ENCODE assay signal across 18 cellular contexts in the genomic region with DNA sequence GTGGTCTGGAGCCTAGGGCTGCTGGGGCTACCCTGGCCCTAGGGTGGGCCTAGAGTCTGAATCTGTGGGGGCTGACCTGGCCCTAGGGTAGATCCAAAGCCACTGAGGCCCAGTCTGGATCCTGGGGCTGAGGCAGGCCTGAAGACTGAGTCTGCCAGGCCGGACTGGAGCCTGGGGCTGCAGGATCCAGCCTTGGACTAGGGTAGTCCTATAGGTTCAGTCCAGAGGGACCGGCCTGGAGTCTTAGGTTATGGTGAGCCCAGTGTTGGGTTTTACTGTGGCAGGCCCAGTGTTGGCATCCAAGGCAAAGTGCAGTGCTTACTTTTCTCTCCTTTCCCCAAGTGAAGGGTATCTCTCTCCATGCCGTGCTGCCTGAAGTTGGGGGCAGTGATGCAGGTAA.
"Had no signal": no experiment of that assay in that cellular context is flagged by ENCODE, and none has a peak within 500 bp of the region (broad histone marks: within the 10 kb centered on the region; RNA-seq: fewer than 3 reads in every experiment).

No MANE protein-coding gene starts in this region.

- H3K4me3 ChIP-seq: coronary artery, dorsolateral prefrontal cortex, esophagus squamous epithelium, gastrocnemius medialis, heart left ventricle, left lung, lower lobe of right lung, mucosa of descending colon had no signal

- H3K36me3 ChIP-seq: esophagus squamous epithelium, gastrocnemius medialis, heart left ventricle, left lung, lower lobe of right lung had no signal

- H3K27ac ChIP-seq: coronary artery, dorsolateral prefrontal cortex, esophagus squamous epithelium, gastrocnemius medialis, heart left ventricle, left lung, lower lobe of right lung had no signal

- H3K4me1 ChIP-seq: esophagus squamous epithelium, gastrocnemius medialis, heart left ventricle, left lung, lower lobe of right lung had no signal

- DNase-seq: dermis blood vessel endothelial cell; dorsolateral prefrontal cortex; effector CD4-positive, alpha-beta T cell; effector memory CD4-positive, alpha-beta T cell; esophagus squamous epithelium; foreskin fibroblast; foreskin melanocyte; gastrocnemius medialis; heart left ventricle; hippocampal formation; left cardiac atrium; left lung; left ventricle myocardium superior; lower lobe of right lung; mesenchymal stem cell; mucosa of descending colon; naive B cell had no signal

- H3K9me3 ChIP-seq: gastrocnemius medialis, lower lobe of right lung, mucosa of descending colon had no signal

- H3K27me3 ChIP-seq: dorsolateral prefrontal cortex, esophagus squamous epithelium, gastrocnemius medialis, heart left ventricle, left lung had no signal

- ATAC-seq: gastrocnemius medialis, heart left ventricle, left cardiac atrium, left lung, left ventricle myocardium superior, mucosa of descending colon had no signal
